Comparison of ENCODE assay signal across 25 cellular contexts in genomic region chr20:13650474-13650873, GRCh38.
"Had no signal": no experiment of that assay in that cellular context is flagged by ENCODE, and none has a peak within 500 bp of the region (broad histone marks: within the 10 kb centered on the region; RNA-seq: fewer than 3 reads in every experiment).

No MANE protein-coding gene starts in this region.

- H3K27ac Mint-ChIP-seq: memory B cell; mesothelial cell of epicardium; stimulated activated effector memory CD8-positive, alpha-beta T cell treated with anti-CD3 and anti-CD28 coated beads, Interleukin-12 subunit alpha, Interleukin-12 subunit beta, amount 100 ng/mL, for 72 hours had no signal

- FAIRE-seq: endometrium, frontal cortex had no signal

- DNase-seq: central memory CD4-positive, alpha-beta T cell; cortex of kidney; dorsolateral prefrontal cortex; effector memory CD4-positive, alpha-beta T cell; heart right ventricle; hypothalamus; islet precursor cell; left ventricle myocardium inferior; lower lobe of right lung; naive B cell; right cardiac atrium; stimulated activated CD4-positive, alpha-beta T cell treated with anti-CD3 and anti-CD28 coated beads, Interleukin-4, amount 100 ng/mL, for 1 hour; stimulated activated CD8-positive, alpha-beta memory T cell treated with anti-CD3 and anti-CD28 coated beads, Interleukin-4, amount 100 ng/mL, for 48 hours; stimulated activated naive CD8-positive, alpha-beta T cell treated with anti-CD3 and anti-CD28 coated beads, Interleukin-15, amount 100 ng/mL, for 72 hours; transverse colon had no signal

- H3K4me3 Mint-ChIP-seq: memory B cell; mesothelial cell of epicardium; nephron; stimulated activated effector memory CD8-positive, alpha-beta T cell treated with anti-CD3 and anti-CD28 coated beads, Interleukin-12 subunit alpha, Interleukin-12 subunit beta, amount 100 ng/mL, for 72 hours; stimulated activated naive CD8-positive, alpha-beta T cell treated with anti-CD3 and anti-CD28 coated beads, Interleukin-15, amount 100 ng/mL, for 72 hours had no signal

- H3K27me3 ChIP-seq: transverse colon had no signal

- H3K9me3 Mint-ChIP-seq: memory B cell; mesothelial cell of epicardium; naive B cell; nephron; stimulated activated effector memory CD8-positive, alpha-beta T cell treated with anti-CD3 and anti-CD28 coated beads, Interleukin-12 subunit alpha, Interleukin-12 subunit beta, amount 100 ng/mL, for 72 hours; stimulated activated naive CD8-positive, alpha-beta T cell treated with anti-CD3 and anti-CD28 coated beads, Interleukin-15, amount 100 ng/mL, for 72 hours had no signal

- H3K4me3 ChIP-seq: dorsolateral prefrontal cortex, heart right ventricle, left ventricle myocardium inferior, lower lobe of right lung, smooth muscle cell, thoracic aorta, transverse colon had no signal

- H3K4me1 ChIP-seq: lower lobe of right lung, transverse colon had no signal

- H3K36me3 Mint-ChIP-seq: mesothelial cell of epicardium; naive B cell; stimulated activated effector memory CD8-positive, alpha-beta T cell treated with anti-CD3 and anti-CD28 coated beads, Interleukin-12 subunit alpha, Interleukin-12 subunit beta, amount 100 ng/mL, for 72 hours had no signal

- ATAC-seq: esophagus mucosa; heart right ventricle; lower lobe of right lung; right cardiac atrium; stimulated activated effector memory CD8-positive, alpha-beta T cell treated with anti-CD3 and anti-CD28 coated beads, Interleukin-12 subunit alpha, Interleukin-12 subunit beta, amount 100 ng/mL, for 72 hours; stimulated activated naive CD8-positive, alpha-beta T cell treated with anti-CD3 and anti-CD28 coated beads, Interleukin-15, amount 100 ng/mL, for 72 hours had no signal

- H3K36me3 ChIP-seq: heart right ventricle, left ventricle myocardium inferior, lower lobe of right lung, neutrophil, thoracic aorta, transverse colon had no signal

- H3K4me1 Mint-ChIP-seq: memory B cell; stimulated activated effector memory CD8-positive, alpha-beta T cell treated with anti-CD3 and anti-CD28 coated beads, Interleukin-12 subunit alpha, Interleukin-12 subunit beta, amount 100 ng/mL, for 72 hours; stimulated activated naive CD8-positive, alpha-beta T cell treated with anti-CD3 and anti-CD28 coated beads, Interleukin-15, amount 100 ng/mL, for 72 hours had no signal

- H3K27ac ChIP-seq: dorsolateral prefrontal cortex, left ventricle myocardium inferior, lower lobe of right lung, neutrophil, thoracic aorta, transverse colon had no signal

- H3K9me3 ChIP-seq: heart right ventricle, left ventricle myocardium inferior, lower lobe of right lung, neutrophil, thoracic aorta, transverse colon had no signal
